In the genomic region with DNA sequence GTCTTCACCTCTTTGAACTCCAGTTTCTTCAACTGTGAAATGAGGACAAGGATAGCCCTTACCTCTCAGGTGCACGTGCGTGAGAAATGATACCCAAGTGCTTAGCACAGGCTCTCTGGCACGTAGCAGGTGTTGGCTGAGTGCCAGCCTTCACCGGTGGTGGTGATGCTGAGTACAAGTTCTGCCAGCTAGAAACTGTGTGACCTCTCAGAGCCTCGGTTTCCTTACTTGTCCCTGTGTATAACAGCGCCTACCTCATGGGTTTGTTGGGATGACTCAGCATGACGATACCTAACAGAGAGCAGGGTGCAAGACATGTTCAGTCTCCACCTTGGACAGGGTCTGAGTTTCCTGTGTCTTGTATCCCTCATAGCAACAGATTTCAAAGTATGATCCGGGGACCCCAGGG, we compare ENCODE assay signal across 9 cellular contexts.
A peak's percentile ranks its signal among the peaks of the same experiment; 100 is the strongest.
DNase-seq lines count a peak whose midpoint lies in the region; ATAC-seq, FAIRE-seq and TF ChIP-seq lines count a peak whose summit lies in the region.
"Had no signal": no experiment of that assay in that cellular context is flagged by ENCODE, and none has a peak within 500 bp of the region (broad histone marks: within the 10 kb centered on the region; RNA-seq: fewer than 3 reads in every experiment).

No MANE protein-coding gene starts in this region.

- no peak overlapping the region for H2BK15ac ChIP-seq in mesendoderm (replicated peaks; ENCODE audit: low read depth)

- H2AK5ac ChIP-seq in mesendoderm (ENCODE audit: low read length) = no peak overlapping the region

- no peak overlapping the region for H3K4me3 ChIP-seq in small intestine (ENCODE audit: low read depth in 1 of 2, low read length in 2 of 2)
- H3K4me3 ChIP-seq in mesendoderm (ENCODE audit: low read length) = no peak overlapping the region
- H3K4me3 ChIP-seq: SK-N-MC had no signal

- H3K79me2 ChIP-seq in mesendoderm (ENCODE audit: control insufficient read depth, insufficient read depth, low read length) = no peaks in the 10 kb centered on the region

- WGBS in small intestine, 3 donors = 23 to 60% (median 38%) methylated on average over 8 of the region's 8 CpGs
- WGBS in mesendoderm (ENCODE audit: extremely low coverage, insufficient coverage, low lambda C conversion rate) = no CpG with 5 or more reads among the region's 8 CpGs

- H3K4me1 ChIP-seq in small intestine (ENCODE audit: control insufficient read depth in 2 of 2, insufficient read depth in 1 of 2, low read depth in 1 of 2, low read length in 1 of 2) (no peaks in the 10 kb centered on the region), mesendoderm (ENCODE audit: control insufficient read depth, low read depth, low read length) (no peaks in the 10 kb centered on the region)

- H4K8ac ChIP-seq in mesendoderm (ENCODE audit: low read depth, low read length) = no peak overlapping the region

- H3K27ac ChIP-seq in small intestine (ENCODE audit: low read depth in 1 of 2, low read length in 1 of 2) (no peak overlapping the region), mesendoderm (ENCODE audit: low read depth, low read length) (no peak overlapping the region)
- H3K27ac ChIP-seq: SK-N-MC had no signal

- H3K27me3 ChIP-seq in small intestine (ENCODE audit: control insufficient read depth in 2 of 2, insufficient read depth in 2 of 2, low read length in 2 of 2) (no peaks in the 10 kb centered on the region), mesendoderm (ENCODE audit: insufficient read depth, low read length, poor library complexity) (no peaks in the 10 kb centered on the region)

- TF ChIP-seq EP300 in Ishikawa (IDR thresholded peaks at IDR 0.05; ENCODE audit: borderline replicate concordance) = no peak

- ATAC-seq in left ventricle myocardium superior (peak; percentile 32), HG03520 (IDR thresholded peaks at IDR 0.05; ENCODE audit: unreplicated experiment) (no peak)

- no peak overlapping the region for H3K56ac ChIP-seq in mesendoderm (ENCODE audit: low read length)

- no peak overlapping the region for H2BK5ac ChIP-seq in mesendoderm (ENCODE audit: low read length)

- no peaks in the 10 kb centered on the region for H3K36me3 ChIP-seq in small intestine (ENCODE audit: control insufficient read depth in 2 of 2, insufficient read depth in 2 of 2, low read length in 2 of 2)
- H3K36me3 ChIP-seq in mesendoderm (ENCODE audit: control insufficient read depth, insufficient read depth, low read length) = no peaks in the 10 kb centered on the region

- intact Hi-C loops in left ventricle myocardium superior (cut with micrococcal nuclease) = no loop called here

- H3K18ac ChIP-seq in mesendoderm (ENCODE audit: low read length) = no peak overlapping the region

- no peak overlapping the region for H3K9ac ChIP-seq in mesendoderm (ENCODE audit: low read length)

- H3K79me1 ChIP-seq in mesendoderm (ENCODE audit: low read length) = no peaks in the 10 kb centered on the region

- no peaks in the 10 kb centered on the region for H3K9me3 ChIP-seq in small intestine (ENCODE audit: control insufficient read depth, low read depth)

- TF ChIP-seq RAD21 in Ishikawa (IDR thresholded peaks at IDR 0.05; ENCODE audit: low read depth) = no peak

- DNase-seq in NCI-H526 treated with DMSO at 0.1 percent for 48 hours (lab: John Stamatoyannopoulos, UW) = peak; percentile 8
- DNase-seq in left ventricle myocardium superior = peak; percentile 83
- DNase-seq in small intestine = peak; percentile 10
- DNase-seq in mesendoderm = no peak
- DNase-seq in NCI-H2227 treated with DMSO at 0.1 percent for 48 hours (lab: John Stamatoyannopoulos, UW) = no peak

- no peak overlapping the region for H3K4me2 ChIP-seq in mesendoderm (ENCODE audit: low read length)

- H4K5ac ChIP-seq in mesendoderm (ENCODE audit: low read length) = no peak overlapping the region

- FAIRE-seq in small intestine (lab: Jason Lieb, UNC) = no peak
- FAIRE-seq: endothelial cell of umbilical vein had no signal

- H3K23ac ChIP-seq in mesendoderm (ENCODE audit: low read length) = no peak overlapping the region

- no peak overlapping the region for H3K4ac ChIP-seq in mesendoderm (ENCODE audit: low read depth, low read length)

- H2BK120ac ChIP-seq in mesendoderm (ENCODE audit: low read depth, low read length) = no peak overlapping the region

TF ChIP-seq in Ishikawa, 13 proteins besides CTCF, POLR2A, EP300 and RAD21:
- TF ChIP-seq NFIC (IDR thresholded peaks at IDR 0.05) (peak; percentile 46; the same call in 1 of the 2 replicates), FOXM1 (IDR thresholded peaks at IDR 0.05; ENCODE audit: borderline replicate concordance, low read depth) (no peak), TAF1 (IDR thresholded peaks at IDR 0.05; ENCODE audit: low read depth) (no peak)
- TF ChIP-seq, protein P1, sequence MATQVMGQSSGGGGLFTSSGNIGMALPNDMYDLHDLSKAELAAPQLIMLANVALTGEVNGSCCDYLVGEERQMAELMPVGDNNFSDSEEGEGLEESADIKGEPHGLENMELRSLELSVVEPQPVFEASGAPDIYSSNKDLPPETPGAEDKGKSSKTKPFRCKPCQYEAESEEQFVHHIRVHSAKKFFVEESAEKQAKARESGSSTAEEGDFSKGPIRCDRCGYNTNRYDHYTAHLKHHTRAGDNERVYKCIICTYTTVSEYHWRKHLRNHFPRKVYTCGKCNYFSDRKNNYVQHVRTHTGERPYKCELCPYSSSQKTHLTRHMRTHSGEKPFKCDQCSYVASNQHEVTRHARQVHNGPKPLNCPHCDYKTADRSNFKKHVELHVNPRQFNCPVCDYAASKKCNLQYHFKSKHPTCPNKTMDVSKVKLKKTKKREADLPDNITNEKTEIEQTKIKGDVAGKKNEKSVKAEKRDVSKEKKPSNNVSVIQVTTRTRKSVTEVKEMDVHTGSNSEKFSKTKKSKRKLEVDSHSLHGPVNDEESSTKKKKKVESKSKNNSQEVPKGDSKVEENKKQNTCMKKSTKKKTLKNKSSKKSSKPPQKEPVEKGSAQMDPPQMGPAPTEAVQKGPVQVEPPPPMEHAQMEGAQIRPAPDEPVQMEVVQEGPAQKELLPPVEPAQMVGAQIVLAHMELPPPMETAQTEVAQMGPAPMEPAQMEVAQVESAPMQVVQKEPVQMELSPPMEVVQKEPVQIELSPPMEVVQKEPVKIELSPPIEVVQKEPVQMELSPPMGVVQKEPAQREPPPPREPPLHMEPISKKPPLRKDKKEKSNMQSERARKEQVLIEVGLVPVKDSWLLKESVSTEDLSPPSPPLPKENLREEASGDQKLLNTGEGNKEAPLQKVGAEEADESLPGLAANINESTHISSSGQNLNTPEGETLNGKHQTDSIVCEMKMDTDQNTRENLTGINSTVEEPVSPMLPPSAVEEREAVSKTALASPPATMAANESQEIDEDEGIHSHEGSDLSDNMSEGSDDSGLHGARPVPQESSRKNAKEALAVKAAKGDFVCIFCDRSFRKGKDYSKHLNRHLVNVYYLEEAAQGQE (IDR thresholded peaks at IDR 0.05; ENCODE audit: low read depth) = peak; percentile 45; the same call in 1 of the 2 replicates
- TF ChIP-seq, protein P2, sequence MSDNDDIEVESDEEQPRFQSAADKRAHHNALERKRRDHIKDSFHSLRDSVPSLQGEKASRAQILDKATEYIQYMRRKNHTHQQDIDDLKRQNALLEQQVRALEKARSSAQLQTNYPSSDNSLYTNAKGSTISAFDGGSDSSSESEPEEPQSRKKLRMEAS (IDR thresholded peaks at IDR 0.05) = no peak

Comparison
In these comparisons a context has a peak if more than half of its experiments do, and no peak if none do; other contexts are left out.
1. DNase-seq: peak in NCI-H526 treated with DMSO at 0.1 percent for 48 hours (single experiment), left ventricle myocardium superior (single experiment) and small intestine (single experiment); none in mesendoderm (single experiment) and NCI-H2227 treated with DMSO at 0.1 percent for 48 hours (single experiment).